In genomic region chr2:66428986-66429612, GRCh38 we compare ENCODE assay signal across 8 cellular contexts.
DNase-seq lines count a peak whose midpoint lies in the region; ATAC-seq and TF ChIP-seq lines count a peak whose summit lies in the region.

No MANE protein-coding gene starts in this region.

- peak; percentile 44 for DNase-seq in DMS79 treated with DMSO at 0.1 percent for 48 hours (lab: John Stamatoyannopoulos, UW)
- peak; percentile 79 for DNase-seq in NCI-H69 (lab: John Stamatoyannopoulos, UW)
- peak; percentile 77 to 79 for DNase-seq in cardiac fibroblast (ENCODE audit: low read depth in 2 of 2)
- DNase-seq in middle frontal gyrus (ENCODE audit: extremely low spot score, low spot score): peak; percentile 33
- DNase-seq in SKM-1 (lab: John Stamatoyannopoulos, UW; ENCODE audit: unreplicated experiment): no peak
- no peak for DNase-seq in activated gamma-delta T cell (lab: John Stamatoyannopoulos, UW)
- no peak for DNase-seq in activated CD4-positive, alpha-beta T cell treated with anti-CD3 and anti-CD28 coated beads, Interleukin-2, amount 50 U/mL, for 4 hours

- H3K4me3 ChIP-seq in cardiac fibroblast (replicated peaks in 1 of 2; ENCODE audit: low read depth in 2 of 2, low read length in 2 of 2): no peak overlapping the region

- peak; percentile 67 for ATAC-seq in HG02885 (IDR thresholded peaks at IDR 0.05; ENCODE audit: poor library complexity, unreplicated experiment)

- peak; percentile 97 for TF ChIP-seq CTCF in cardiac fibroblast (IDR thresholded peaks at IDR 0.05; ENCODE audit: low read depth, low read length)

Comparison
In these comparisons a context has a peak if more than half of its experiments do, and no peak if none do; other contexts are left out.
1. DNase-seq: peak in DMS79 treated with DMSO at 0.1 percent for 48 hours (single experiment), NCI-H69 (single experiment), cardiac fibroblast (2 of 2) and middle frontal gyrus (single experiment); none in SKM-1 (single experiment), activated gamma-delta T cell (single experiment) and activated CD4-positive, alpha-beta T cell treated with anti-CD3 and anti-CD28 coated beads, Interleukin-2, amount 50 U/mL, for 4 hours (0 of 2).